Comparison of ENCODE assay signal across 2 cellular contexts in the genomic region with DNA sequence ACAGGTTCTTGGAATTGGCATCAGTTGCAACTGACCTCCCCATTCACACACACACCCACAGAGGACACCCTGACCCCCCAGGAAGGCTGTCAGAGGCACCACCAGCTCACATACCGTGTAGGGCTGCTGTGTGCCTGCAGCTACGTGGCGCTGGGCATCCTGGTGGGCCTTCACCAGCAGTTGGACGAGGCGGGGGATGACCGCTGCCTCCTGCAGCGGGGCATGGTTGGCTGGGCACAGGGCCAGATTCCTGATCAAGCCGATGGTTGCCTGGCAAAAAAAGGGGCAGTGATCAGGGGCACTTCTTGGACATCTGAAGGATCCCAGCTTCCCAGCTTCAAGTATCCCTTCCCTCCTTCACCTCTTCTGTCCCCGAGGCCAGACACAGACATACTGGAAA.
TF ChIP-seq lines count a peak whose summit lies in the region.

No MANE protein-coding gene starts in this region.

TF ChIP-seq in HEK293, 187 proteins besides CTCF, POLR2A, EP300 and RAD21:
- TF ChIP-seq ZIC2 (tag by site-specific recombination; IDR thresholded peaks at IDR 0.05) (0 out of 2 replicates have a peak, but pooled peaks have one; percentile 12), GLIS1 (tag by site-specific recombination; IDR thresholded peaks at IDR 0.05) (peak; percentile 75), ZNF571 (tag by site-specific recombination; IDR thresholded peaks at IDR 0.05) (no peak), GLIS2 (tag by site-specific recombination; IDR thresholded peaks at IDR 0.05) (peak; percentile 38; the same call in 1 of the 2 replicates)

TF ChIP-seq in K562, 482 proteins besides CTCF, POLR2A, EP300 and RAD21:
- TF ChIP-seq ZNF197 (CRISPR knock-in tag; IDR thresholded peaks at IDR 0.05; ENCODE audit: low read depth): no peak
- TF ChIP-seq ZSCAN29 (IDR thresholded peaks at IDR 0.05): no peak
- peak; percentile 43; the same call in 1 of the 2 replicates for TF ChIP-seq POLR2G (IDR thresholded peaks at IDR 0.05; ENCODE audit: low read depth, low read length)
- TF ChIP-seq ZNF354B (CRISPR knock-in tag; IDR thresholded peaks at IDR 0.05): no peak
- TF ChIP-seq, protein P1, sequence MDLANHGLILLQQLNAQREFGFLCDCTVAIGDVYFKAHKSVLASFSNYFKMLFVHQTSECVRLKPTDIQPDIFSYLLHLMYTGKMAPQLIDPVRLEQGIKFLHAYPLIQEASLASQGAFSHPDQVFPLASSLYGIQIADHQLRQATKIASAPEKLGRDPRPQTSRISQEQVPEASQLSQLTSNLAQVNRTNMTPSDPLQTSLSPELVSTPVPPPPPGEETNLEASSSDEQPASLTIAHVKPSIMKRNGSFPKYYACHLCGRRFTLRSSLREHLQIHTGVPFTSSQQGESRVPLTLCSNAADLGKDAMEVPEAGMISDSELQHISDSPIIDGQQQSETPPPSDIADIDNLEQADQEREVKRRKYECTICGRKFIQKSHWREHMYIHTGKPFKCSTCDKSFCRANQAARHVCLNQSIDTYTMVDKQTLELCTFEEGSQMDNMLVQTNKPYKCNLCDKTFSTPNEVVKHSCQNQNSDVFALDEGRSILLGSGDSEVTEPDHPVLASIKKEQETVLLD (IDR thresholded peaks at IDR 0.05): no peak
TF ChIP-seq in K562: peak in this region for 1.
